Comparison of ENCODE assay signal across 10 cellular contexts in genomic region chr4:55553442-55553841, GRCh38. TPM values are rescaled to one million over a fixed set of nuclear protein-coding genes. Genes with fewer than 3 reads are reported as not detected.
A peak's percentile ranks its signal among the peaks of the same experiment; 100 is the strongest.
DNase-seq lines count a peak whose midpoint lies in the region; ATAC-seq, FAIRE-seq and TF ChIP-seq lines count a peak whose summit lies in the region.
"Had no signal": no experiment of that assay in that cellular context is flagged by ENCODE, and none has a peak within 500 bp of the region (broad histone marks: within the 10 kb centered on the region; RNA-seq: fewer than 3 reads in every experiment).

No MANE protein-coding gene starts in this region.

- peak overlapping the region; percentile 44 for H3K4me2 ChIP-seq in Loucy (ENCODE audit: low read depth, low read length, poor library complexity, severe bottlenecking)

- H3K9ac ChIP-seq in Loucy (ENCODE audit: low read depth, low read length, poor library complexity, severe bottlenecking), result no peak overlapping the region

- H3K27me3 ChIP-seq in Loucy (ENCODE audit: insufficient read depth, low read length, poor library complexity, severe bottlenecking), result no peaks in the 10 kb centered on the region
- H3K27me3 ChIP-seq in pancreas, result no peaks in the 10 kb centered on the region

- H2AFZ ChIP-seq in Loucy (ENCODE audit: low read length), result peak overlapping the region; percentile 82

- no peaks in the 10 kb centered on the region for H3K36me3 ChIP-seq in Loucy (ENCODE audit: insufficient read depth, low read length)
- H3K36me3 ChIP-seq in pancreas, result no peaks in the 10 kb centered on the region

- peaks cover 1% of the 10 kb centered on the region for H3K4me1 Mint-ChIP-seq in osteocyte (ENCODE audit: unreplicated experiment)

- peaks cover 6% of the 10 kb centered on the region for H3K4me1 ChIP-seq in Loucy (ENCODE audit: insufficient read depth, low read length, poor library complexity, severe bottlenecking)
- no peaks in the 10 kb centered on the region for H3K4me1 ChIP-seq in pancreas

- peaks cover 3% of the 10 kb centered on the region for H3K27me3 Mint-ChIP-seq in osteocyte (ENCODE audit: unreplicated experiment)
- H3K27me3 Mint-ChIP-seq: brain had no signal

- intact Hi-C loops in pancreas (cut with DNase I), result loop anchor here in 1 of 3 donors (10.0 kb wide), 1 partner anchor 209 kb away; the partner anchor contains the start of gene SRD5A3

- no peak for TF ChIP-seq CTCF in Loucy (conservative IDR thresholded peaks at IDR 0.05; ENCODE audit: low read length)
- no peak for TF ChIP-seq CTCF in pancreas (IDR thresholded peaks at IDR 0.05)
- TF ChIP-seq CTCF in osteocyte (IDR thresholded peaks at IDR 0.05), result no peak

- no peaks in the 10 kb centered on the region for H3K36me3 Mint-ChIP-seq in osteocyte (ENCODE audit: unreplicated experiment)
- H3K36me3 Mint-ChIP-seq: brain had no signal

- FAIRE-seq in endometrium (lab: Jason Lieb, UNC) (peak; percentile 76), pancreas (lab: Jason Lieb, UNC) (no peak), GM19239 (lab: Jason Lieb, UNC) (no peak)

- in situ Hi-C loops in G401 (cut with HindIII; ENCODE audit: low sequenced_read_pairs), result no loop called here
- in situ Hi-C loops in KBM-7 (cut with MboI; ENCODE audit: low pct_unique_long_range_greater_than_20kb, low sequenced_read_pairs), result no loop called here

- WGBS in pancreas, 2 donors, result 65 to 66% methylated on average over 7 of the region's 7 CpGs

- H3K27ac Mint-ChIP-seq in osteocyte (ENCODE audit: unreplicated experiment), result no peak overlapping the region

- no peak overlapping the region for H3K27ac ChIP-seq in pancreas
- H3K27ac ChIP-seq: HL-60 had no signal

- H3F3A ChIP-seq in Loucy (ENCODE audit: low read depth), result no peaks in the 10 kb centered on the region

- peak overlapping the region; percentile 43 for H3K4me3 ChIP-seq in Loucy (ENCODE audit: low read length, poor library complexity, severe bottlenecking)
- H3K4me3 ChIP-seq in pancreas, result peak overlapping the region in 1 of 4 donors; percentile 15

- no peaks in the 10 kb centered on the region for H4K20me1 ChIP-seq in Loucy (ENCODE audit: insufficient read depth, low read length, poor library complexity, severe bottlenecking)

- no peaks in the 10 kb centered on the region for H3K79me2 ChIP-seq in Loucy (ENCODE audit: insufficient read depth, low read length)

- ATAC-seq in pancreas (peak in 3 of 4 donors; percentile 53 to 74 (median 65)), GM21786 (IDR thresholded peaks at IDR 0.05; ENCODE audit: unreplicated experiment) (no peak)

- H3K4me3 Mint-ChIP-seq in osteocyte (ENCODE audit: unreplicated experiment), result no peak overlapping the region

- H3K9me2 ChIP-seq in Loucy (replicated peaks; ENCODE audit: low read depth, low read length), result no peaks in the 10 kb centered on the region

- H3K9me3 Mint-ChIP-seq in osteocyte (ENCODE audit: unreplicated experiment), result no peaks in the 10 kb centered on the region

- DNase-seq in G401 (ENCODE audit: low spot score), result peak; percentile 11
- peak in 3 of 6 donors; percentile 3 to 15 (median 12) for DNase-seq in pancreas
- DNase-seq in GM19239 (ENCODE audit: insufficient read length, low spot score), result no peak
- no peak for DNase-seq in KBM-7
- no peak for DNase-seq in osteocyte (ENCODE audit: extremely low spot score, unreplicated experiment)

- H3K9me3 ChIP-seq in Loucy (ENCODE audit: insufficient read depth, low read depth, low read length) (no peaks in the 10 kb centered on the region), pancreas (no peaks in the 10 kb centered on the region)

RNA-seq across cellular contexts. Expression of gene CLOCK, which starts 6.7 kb away (rescaled TPM):
- total RNA-seq in G401 (2014; rRNA removed; shearing (Covaris generic)), result 9.9 and 14.3 TPM in 2 replicates
- 10 to 100 TPM in 5 of 6 donors, 1 to 10 TPM in 1; 9.9 to 14.1 (median 12.3) TPM for total RNA-seq in pancreas
- 1 to 10 TPM; 2.9 to 4.5 TPM for polyA plus RNA-seq in pancreas
- total RNA-seq in osteocyte, result 20.4 and 21.4 TPM in 2 replicates

RNA-seq across cellular contexts. Expression of gene PDCL2, which starts 38.6 kb away (rescaled TPM):
- not detected in 2 replicates for total RNA-seq in G401 (2014; rRNA removed; shearing (Covaris generic))
- total RNA-seq in pancreas, result not detected
- not detected for polyA plus RNA-seq in pancreas
- total RNA-seq in osteocyte, result not detected in 2 replicates
